In genomic region chr15:40295297-40295696, GRCh38 we compare ENCODE assay signal across 1 cellular context.
TF ChIP-seq lines count a peak whose summit lies in the region.

No MANE protein-coding gene starts in this region.

TF ChIP-seq in H1, 55 proteins besides CTCF, POLR2A, EP300 and RAD21:
- TF ChIP-seq POU5F1 (IDR thresholded peaks at IDR 0.05; ENCODE audit: low read depth, low read length): no peak
